19 cellular contexts compared by ENCODE assay signal in genomic region chr18:76757925-76758324, GRCh38.
"Had no signal": no experiment of that assay in that cellular context is flagged by ENCODE, and none has a peak within 500 bp of the region (broad histone marks: within the 10 kb centered on the region; RNA-seq: fewer than 3 reads in every experiment).

No MANE protein-coding gene starts in this region.

- H3K4me1 ChIP-seq: colonic mucosa, gastrocnemius medialis, pancreas had no signal

- H3K9me3 ChIP-seq: colonic mucosa, gastrocnemius medialis, pancreas, tibial artery had no signal

- DNase-seq: activated CD4-positive, alpha-beta T cell treated with anti-CD3 and anti-CD28 coated beads, Interleukin-2, amount 50 U/mL, for 48 hours; activated CD8-positive, alpha-beta memory T cell treated with anti-CD3 and anti-CD28 coated beads, Interleukin-2, amount 50 U/mL, for 48 hours; activated effector memory CD4-positive, alpha-beta T cell treated with Interleukin-2 at 50 U/mL for 16 hours; activated naive CD4-positive, alpha-beta T cell treated with anti-CD3 and anti-CD28 coated beads, Interleukin-2, amount 10 ng/mL, durations not matched to agents 7 days and 5 days; activated T-cell treated with anti-CD3 and anti-CD28 coated beads, Interleukin-2, amount 50 U/mL, for 4 hours; amygdala; colonic mucosa; dorsolateral prefrontal cortex; effector memory CD8-positive, alpha-beta T cell; gastrocnemius medialis; left ventricle myocardium superior; pancreas; stimulated activated CD4-positive, alpha-beta T cell treated with anti-CD3 and anti-CD28 coated beads, Interleukin-4, amount 100 ng/mL, for 1 hour; stimulated activated naive CD8-positive, alpha-beta T cell treated with anti-CD3 and anti-CD28 coated beads, Interleukin-15, Interleukin-2, amounts not matched to agents 100 U/mL and 50 U/mL, for 24 hours; T1000; tibial artery had no signal

- H3K4me3 ChIP-seq: colonic mucosa, dorsolateral prefrontal cortex, gastrocnemius medialis, pancreas had no signal

- H3K36me3 Mint-ChIP-seq: WTC11 had no signal

- H3K27me3 ChIP-seq: colonic mucosa, dorsolateral prefrontal cortex, gastrocnemius medialis, pancreas, tibial artery had no signal

- H3K4me1 Mint-ChIP-seq: nephron, WTC11 had no signal

- ATAC-seq: activated T-cell treated with anti-CD3 and anti-CD28 coated beads, Interleukin-2, amount 50 U/mL, for 4 hours; effector memory CD8-positive, alpha-beta T cell; esophagus mucosa; gastrocnemius medialis; left ventricle myocardium superior; pancreas; stimulated activated naive CD8-positive, alpha-beta T cell treated with anti-CD3 and anti-CD28 coated beads, Interleukin-15, Interleukin-2, amounts not matched to agents 100 U/mL and 50 U/mL, for 24 hours; WTC11 had no signal

- H3K36me3 ChIP-seq: colonic mucosa, gastrocnemius medialis, pancreas, tibial artery had no signal

- H3K27ac Mint-ChIP-seq: activated naive CD4-positive, alpha-beta T cell treated with anti-CD3 and anti-CD28 coated beads, Interleukin-2, amount 10 ng/mL, durations not matched to agents 7 days and 5 days; effector memory CD8-positive, alpha-beta T cell; nephron; WTC11 had no signal

- H3K4me3 Mint-ChIP-seq: activated naive CD4-positive, alpha-beta T cell treated with anti-CD3 and anti-CD28 coated beads, Interleukin-2, amount 10 ng/mL, durations not matched to agents 7 days and 5 days; activated T-cell treated with anti-CD3 and anti-CD28 coated beads, Interleukin-2, amount 50 U/mL, for 4 hours; effector memory CD8-positive, alpha-beta T cell; nephron; WTC11 had no signal

- H3K27ac ChIP-seq: colonic mucosa, dorsolateral prefrontal cortex, gastrocnemius medialis, pancreas had no signal
